In genomic region chr12:122905258-122905657, GRCh38 we compare ENCODE assay signal across 7 cellular contexts. TPM values are rescaled to one million over a fixed set of nuclear protein-coding genes. Genes with fewer than 3 reads are reported as not detected.
DNase-seq lines count a peak whose midpoint lies in the region; ATAC-seq, FAIRE-seq and TF ChIP-seq lines count a peak whose summit lies in the region.
"Not testable (repeated sequence)": the region's sequence is repeated elsewhere in the genome, so short reads cannot be mapped to it uniquely, and the experiment has no call there.

No MANE protein-coding gene starts in this region.

- H3K27me3 ChIP-seq in HepG2 (ENCODE audit: control insufficient read depth in 1 of 2, insufficient read depth in 2 of 2, low read length in 2 of 2), result not testable (repeated sequence)
- peaks cover 15% of the 10 kb centered on the region for H3K27me3 ChIP-seq in neural progenitor cell

- not testable (repeated sequence) for FAIRE-seq in HepG2 (lab: Jason Lieb, UNC)

- not testable (repeated sequence) for H3K36me3 Mint-ChIP-seq in activated naive CD8-positive, alpha-beta T cell treated with anti-CD3 and anti-CD28 coated beads, Interleukin-2, amount 50 U/mL, for 24 hours (ENCODE audit: low read depth); neural progenitor cell; stimulated activated naive CD8-positive, alpha-beta T cell treated with anti-CD3 and anti-CD28 coated beads, Interleukin-15, Interleukin-2, amounts not matched to agents 100 ng/mL and 50 ng/mL, for 24 hours (ENCODE audit: low read depth)

- TF ChIP-seq RAD21 in HepG2 (CRISPR knock-in tag; IDR thresholded peaks at IDR 0.05), result not testable (repeated sequence)

- TF ChIP-seq EP300 in HepG2 (IDR thresholded peaks at IDR 0.05; ENCODE audit: low read depth in 2 of 2, low read length in 2 of 2); HepG2 (CRISPR knock-in tag; IDR thresholded peaks at IDR 0.05; ENCODE audit: borderline replicate concordance): not testable (repeated sequence)

- not testable (repeated sequence) for TF ChIP-seq POLR2A in HepG2 (IDR thresholded peaks at IDR 0.05; ENCODE audit: insufficient read depth in 1 of 2, low read depth in 2 of 2, low read length in 2 of 2)

- not testable (repeated sequence) for H3K27me3 Mint-ChIP-seq in activated naive CD8-positive, alpha-beta T cell treated with anti-CD3 and anti-CD28 coated beads, Interleukin-2, amount 50 U/mL, for 24 hours; stimulated activated naive CD8-positive, alpha-beta T cell treated with anti-CD3 and anti-CD28 coated beads, Interleukin-15, Interleukin-2, amounts not matched to agents 100 ng/mL and 50 ng/mL, for 24 hours
- H3K27me3 Mint-ChIP-seq in neural progenitor cell (ENCODE audit: insufficient read depth, low read depth), result peaks cover 15% of the 10 kb centered on the region

- H3K9me3 ChIP-seq in HEK293 (ENCODE audit: control insufficient read depth, insufficient read depth, low read depth, low read length); HepG2 (ENCODE audit: low read length); neural progenitor cell (ENCODE audit: low read depth): not testable (repeated sequence)

- H2AFZ ChIP-seq in HepG2 (ENCODE audit: low read length); neural progenitor cell (replicated peaks): not testable (repeated sequence)

- in situ Hi-C loops in HepG2 (cut with HindIII; ENCODE audit: extremely low pct_ligation_motif_present, low pct_unique_long_range_greater_than_20kb), result not testable (repeated sequence)

- not testable (repeated sequence) for BruUV-seq in HepG2 (replicated peaks; lab: Mats Ljungman, UMichigan)

- H3K4me3 ChIP-seq in HEK293 (ENCODE audit: low read depth, low read length); HepG2 (replicated peaks in 1 of 3; ENCODE audit: insufficient read depth in 1 of 3, low read depth in 2 of 3, low read length in 3 of 3); neural progenitor cell: not testable (repeated sequence)

- POLR2A ChIA-PET in HEK293 (lab: Yijun Ruan, JAX); RWPE1 (lab: Yijun Ruan, JAX; ENCODE audit: low non-redundant PET): not testable (repeated sequence)
- POLR2A ChIA-PET in HepG2 (lab: Yijun Ruan, JAX), result interaction anchor here (1.3 kb wide), 1 partner anchor 11 kb away, joined by 5 read pairs; no protein-coding TSS in a partner anchor

- not testable (repeated sequence) for H4K20me1 ChIP-seq in HepG2 (ENCODE audit: insufficient read depth, low read length); neural progenitor cell (ENCODE audit: low read depth)

- H3F3A ChIP-seq in neural progenitor cell (ENCODE audit: low read depth), result peaks cover 13% of the 10 kb centered on the region

- intact Hi-C loops in HepG2 (cut with micrococcal nuclease; ENCODE audit: unreplicated experiment); posterior vena cava (cut with DNase I): not testable (repeated sequence)

- not testable (repeated sequence) for H3K9ac ChIP-seq in HepG2 (ENCODE audit: insufficient read depth, low read depth, low read length); neural progenitor cell

- not testable (repeated sequence) for H3K79me2 ChIP-seq in HepG2 (ENCODE audit: insufficient read depth, low read length); neural progenitor cell (ENCODE audit: low read depth)

- H3K36me3 ChIP-seq in HEK293 (ENCODE audit: control insufficient read depth in 2 of 2, insufficient read depth in 1 of 2, low read length in 2 of 2); HepG2 (replicated peaks in 1 of 2; ENCODE audit: control insufficient read depth in 1 of 2, insufficient read depth in 2 of 2, low read length in 2 of 2); neural progenitor cell: not testable (repeated sequence)

- not testable (repeated sequence) for DNase-seq in RWPE1 (ENCODE audit: low spot score); activated naive CD8-positive, alpha-beta T cell treated with anti-CD3 and anti-CD28 coated beads, Interleukin-2, amount 50 U/mL, for 24 hours; HepG2 (ENCODE audit: low spot score); neural progenitor cell (ENCODE audit: low spot score)
- peak; percentile 19 for DNase-seq in posterior vena cava (ENCODE audit: low spot score)

- not testable (repeated sequence) for H3K4me1 ChIP-seq in HEK293 (ENCODE audit: control insufficient read depth, insufficient read depth, low read length); neural progenitor cell
- peaks cover 56% of the 10 kb centered on the region for H3K4me1 ChIP-seq in HepG2 (ENCODE audit: insufficient read depth, low read length)

- not testable (repeated sequence) for H3K9me3 Mint-ChIP-seq in activated naive CD8-positive, alpha-beta T cell treated with anti-CD3 and anti-CD28 coated beads, Interleukin-2, amount 50 U/mL, for 24 hours; neural progenitor cell; stimulated activated naive CD8-positive, alpha-beta T cell treated with anti-CD3 and anti-CD28 coated beads, Interleukin-15, Interleukin-2, amounts not matched to agents 100 ng/mL and 50 ng/mL, for 24 hours

- peak overlapping the region; percentile 54 for H3K27ac Mint-ChIP-seq in activated naive CD8-positive, alpha-beta T cell treated with anti-CD3 and anti-CD28 coated beads, Interleukin-2, amount 50 U/mL, for 24 hours
- H3K27ac Mint-ChIP-seq in neural progenitor cell, result peak overlapping the region; percentile 46
- peak overlapping the region; percentile 36 for H3K27ac Mint-ChIP-seq in stimulated activated naive CD8-positive, alpha-beta T cell treated with anti-CD3 and anti-CD28 coated beads, Interleukin-15, Interleukin-2, amounts not matched to agents 100 ng/mL and 50 ng/mL, for 24 hours

- not testable (repeated sequence) for H3K4me3 Mint-ChIP-seq in activated naive CD8-positive, alpha-beta T cell treated with anti-CD3 and anti-CD28 coated beads, Interleukin-2, amount 50 U/mL, for 24 hours; neural progenitor cell; stimulated activated naive CD8-positive, alpha-beta T cell treated with anti-CD3 and anti-CD28 coated beads, Interleukin-15, Interleukin-2, amounts not matched to agents 100 ng/mL and 50 ng/mL, for 24 hours

- ATAC-seq in activated naive CD8-positive, alpha-beta T cell treated with anti-CD3 and anti-CD28 coated beads, Interleukin-2, amount 50 U/mL, for 24 hours; HepG2: not testable (repeated sequence)

- not testable (repeated sequence) for H3K4me2 ChIP-seq in HepG2 (ENCODE audit: low read depth, low read length); neural progenitor cell

- WGBS in HepG2 (ENCODE audit: low lambda C conversion rate), result 67% methylated on average over 5 of the region's 5 CpGs

- CTCF ChIA-PET in HEK293 (lab: Yijun Ruan, JAX); RWPE1 (lab: Yijun Ruan, JAX); HepG2 (lab: Yijun Ruan, JAX; ENCODE audit: low intra/inter-chr PET ratio, low total read pairs): not testable (repeated sequence)

- not testable (repeated sequence) for TF ChIP-seq CTCF in HEK293 (tag by site-specific recombination; IDR thresholded peaks at IDR 0.05); RWPE1 (conservative IDR thresholded peaks at IDR 0.05; ENCODE audit: low read depth); HepG2 (CRISPR knock-in tag; IDR thresholded peaks at IDR 0.05); neural progenitor cell (IDR thresholded peaks at IDR 0.05)

- H3K27ac ChIP-seq in HEK293 (ENCODE audit: extremely low read depth, low read depth, low read length); HepG2 (ENCODE audit: extremely low read length, insufficient read depth, low read length); neural progenitor cell: not testable (repeated sequence)
- H3K27ac ChIP-seq in RWPE1, result peak overlapping the region; percentile 20; the same call in 1 of the 2 replicates

- peaks cover 20% of the 10 kb centered on the region for H3K4me1 Mint-ChIP-seq in activated naive CD8-positive, alpha-beta T cell treated with anti-CD3 and anti-CD28 coated beads, Interleukin-2, amount 50 U/mL, for 24 hours
- H3K4me1 Mint-ChIP-seq in neural progenitor cell, result peaks cover 10% of the 10 kb centered on the region
- peaks cover 15% of the 10 kb centered on the region for H3K4me1 Mint-ChIP-seq in stimulated activated naive CD8-positive, alpha-beta T cell treated with anti-CD3 and anti-CD28 coated beads, Interleukin-15, Interleukin-2, amounts not matched to agents 100 ng/mL and 50 ng/mL, for 24 hours (ENCODE audit: low read depth)

RNA-seq across cellular contexts. Expression of gene VPS37B, which starts 9.3 kb away (rescaled TPM):
- total RNA-seq in HepG2 (2016; rRNA removed; fragmentation: Illumina TruSeq; extraction: Trizol), result 5.3 TPM in 2 replicates
- 1.5 and 1.6 TPM in 2 replicates for total RNA-seq in HepG2 (2016; cell fraction: cytosol; rRNA removed; fragmentation: Illumina TruSeq; extraction: Trizol; ENCODE audit: low read depth)
- 4.0 and 5.3 TPM in 2 replicates for total RNA-seq in HepG2 (2016; cell fraction: insoluble cytoplasmic fraction; rRNA removed; fragmentation: Illumina TruSeq; extraction: Trizol)
- 5.1 and 5.2 TPM in 2 replicates for total RNA-seq in HepG2 (2016; cell fraction: membrane; rRNA removed; fragmentation: Illumina TruSeq; extraction: Trizol)
- total RNA-seq in HepG2 (2016; cell fraction: nucleus; rRNA removed; fragmentation: Illumina TruSeq; extraction: Trizol), result 3.6 and 4.5 TPM in 2 replicates
- 4.6 and 4.8 TPM in 2 replicates for polyA plus RNA-seq in HepG2 (2011; rRNA removed)
- polyA plus RNA-seq in HepG2 (2011; cell fraction: cytosol; rRNA removed), result 7.4 and 7.7 TPM in 2 replicates
- polyA plus RNA-seq in HepG2 (2011; cell fraction: nucleus; rRNA removed), result 7.8 and 10.1 TPM in 2 replicates
- polyA plus RNA-seq in HepG2 (2012), result 4.7 and 5.8 TPM in 2 replicates
- polyA plus RNA-seq in HepG2 (2016; cell fraction: cytosol; fragmentation: Illumina TruSeq; extraction: Trizol; ENCODE audit: low read depth), result 1.9 and 2.0 TPM in 2 replicates
- polyA plus RNA-seq in HepG2 (2016; cell fraction: insoluble cytoplasmic fraction; fragmentation: Illumina TruSeq; extraction: Trizol; ENCODE audit: low read depth), result 6.9 and 8.5 TPM in 2 replicates
- polyA plus RNA-seq in HepG2 (2016; cell fraction: membrane; fragmentation: Illumina TruSeq; extraction: Trizol; ENCODE audit: low read depth), result 4.4 and 4.6 TPM in 2 replicates
- polyA plus RNA-seq in HepG2 (2016; cell fraction: nucleus; fragmentation: Illumina TruSeq; extraction: Trizol; ENCODE audit: insufficient read depth, low read depth), result 8.1 and 10.3 TPM in 2 replicates
- 7.0 and 9.7 TPM in 2 replicates for polyA minus RNA-seq in HepG2 (2011; rRNA and poly(A)+ RNA removed; ENCODE audit: low replicate concordance)
- polyA minus RNA-seq in HepG2 (2011; cell fraction: cytosol; rRNA and poly(A)+ RNA removed), result 6.2 and 6.3 TPM in 2 replicates
- polyA minus RNA-seq in HepG2 (2011; cell fraction: nucleus; rRNA and poly(A)+ RNA removed), result 8.0 and 8.7 TPM in 2 replicates
- total RNA-seq in neural progenitor cell (ENCODE audit: low replicate concordance), result 19.4 and 23.9 TPM in 2 replicates
- total RNA-seq in posterior vena cava, result 10 to 100 TPM; 18.3 to 22.3 TPM
